Comparison of ENCODE assay signal across 10 cellular contexts in the genomic region with DNA sequence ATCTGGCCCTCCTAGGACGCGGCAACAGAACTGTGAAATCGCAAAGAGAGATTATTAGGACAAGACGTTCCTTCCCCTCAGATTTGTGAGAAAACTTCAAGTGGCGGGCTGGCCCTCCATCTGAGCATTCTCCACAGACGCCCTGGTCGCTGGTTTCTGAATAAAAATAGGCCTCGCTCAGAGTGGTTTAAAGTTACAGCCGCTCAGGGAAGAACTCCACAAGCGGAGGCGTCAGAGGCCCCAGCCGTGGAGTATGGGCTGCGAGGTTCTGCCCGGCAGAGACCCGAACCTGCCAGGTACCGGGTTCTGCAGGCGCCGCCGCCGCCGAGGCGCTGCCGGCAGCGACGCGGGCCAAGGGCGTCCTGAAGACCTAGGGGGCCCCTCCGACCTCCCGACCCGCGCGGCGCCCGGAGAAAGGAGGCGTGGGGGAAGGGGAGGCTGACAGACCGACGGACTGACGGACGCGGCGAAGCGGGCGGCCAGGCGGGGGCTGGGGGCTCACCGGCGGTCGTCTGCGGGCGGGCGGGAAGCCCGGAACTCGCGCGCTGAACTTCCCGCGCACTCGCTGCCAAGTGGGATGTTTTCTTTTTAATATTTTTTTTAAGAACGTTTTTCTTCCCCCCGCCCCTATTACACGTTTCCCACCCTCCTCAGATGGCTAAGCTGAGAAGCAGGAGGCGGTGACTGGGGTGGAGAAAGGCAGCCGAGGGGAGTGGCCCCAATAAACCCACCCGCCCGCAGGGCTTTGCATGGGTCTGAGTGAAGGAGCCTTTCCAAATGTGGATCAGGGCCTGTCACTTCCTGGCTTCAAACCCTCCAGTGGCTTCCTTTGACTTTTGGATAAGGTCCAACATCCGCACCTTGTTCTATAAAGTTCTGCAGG. TPM values are rescaled to one million over a fixed set of nuclear protein-coding genes. Genes with fewer than 3 reads are reported as not detected.
A peak's percentile ranks its signal among the peaks of the same experiment; 100 is the strongest.
DNase-seq lines count a peak whose midpoint lies in the region; TF ChIP-seq lines count a peak whose summit lies in the region.
"Had no signal": no experiment of that assay in that cellular context is flagged by ENCODE, and none has a peak within 500 bp of the region (broad histone marks: within the 10 kb centered on the region; RNA-seq: fewer than 3 reads in every experiment).

A gene (minus strand): TSS at position 574 of the 883 bp plus-strand sequence. CDS start 770 bp downstream, outside the sequence.

- H3K36me3 Mint-ChIP-seq in chondrocyte (ENCODE audit: low read depth): peaks cover 3% of the 10 kb centered on the region

- peaks cover 6% of the 10 kb centered on the region for H3K9me3 Mint-ChIP-seq in chondrocyte (ENCODE audit: low read depth)

- H3K27ac ChIP-seq in urinary bladder (ENCODE audit: low read depth): no peak within 1 kb of the TSS
- H3K27ac ChIP-seq: BLaER1, SJSA1 had no signal

- H3K4me1 ChIP-seq in urinary bladder (ENCODE audit: insufficient read depth): no peaks in the 10 kb centered on the region
- H3K4me1 ChIP-seq: BLaER1, SJSA1 had no signal

- peak; percentile 7 to 48 for DNase-seq in NCI-H2081 (lab: John Stamatoyannopoulos, UW)
- DNase-seq in NCI-H2081 treated with DMSO at 0.1 percent for 48 hours (lab: John Stamatoyannopoulos, UW): no peak
- DNase-seq in chondrocyte (ENCODE audit: low spot score): peak; percentile 81
- DNase-seq in lower leg skin (ENCODE audit: low spot score in 2 of 2): peak in 1 of 2 donors; percentile 83
- no peak for DNase-seq in KG1 (lab: John Stamatoyannopoulos, UW)
- no peak for DNase-seq in cortex of kidney (lab: John Stamatoyannopoulos, UW)
- no peak for DNase-seq in NCI-H2029 treated with DMSO at 0.1 percent for 48 hours (lab: John Stamatoyannopoulos, UW)

- H3K4me3 ChIP-seq in lower leg skin (ENCODE audit: low read depth, poor library complexity, severe bottlenecking) (peak within 1 kb of the TSS; percentile 27), urinary bladder (ENCODE audit: low read depth, low read length) (peak within 1 kb of the TSS; percentile 66)
- H3K4me3 ChIP-seq: BLaER1, SJSA1 had no signal

- H3K27ac Mint-ChIP-seq in chondrocyte (ENCODE audit: unreplicated experiment): peak within 1 kb of the TSS; percentile 89

- H3K27me3 Mint-ChIP-seq in chondrocyte (ENCODE audit: low read depth): no peaks in the 10 kb centered on the region

- intact Hi-C loops in lower leg skin (cut with DNase I; ENCODE audit: low total_unique reads): loop anchor here (5.0 kb wide), 1 partner anchor 791 kb away; no protein-coding TSS in a partner anchor

- no peaks in the 10 kb centered on the region for H3K36me3 ChIP-seq in urinary bladder (ENCODE audit: insufficient read depth)
- H3K36me3 ChIP-seq: BLaER1, SJSA1 had no signal

- peaks cover 30% of the 10 kb centered on the region for H3K4me1 Mint-ChIP-seq in chondrocyte (ENCODE audit: low read depth)

- no peak for TF ChIP-seq POLR2A in lower leg skin (IDR thresholded peaks at IDR 0.05)

- WGBS in lower leg skin, 2 donors: 1 to 2% methylated on average over 53 to 54 of the region's 65 CpGs
- 2% methylated on average over 65 of the region's 65 CpGs for WGBS in urinary bladder

- no peak for TF ChIP-seq CTCF in chondrocyte (IDR thresholded peaks at IDR 0.05)
- TF ChIP-seq CTCF in lower leg skin (IDR thresholded peaks at IDR 0.05): no peak

- peak within 1 kb of the TSS; percentile 76 for H3K4me3 Mint-ChIP-seq in chondrocyte (ENCODE audit: unreplicated experiment)

RNA-seq across cellular contexts. Expression of the gene that starts here (rescaled TPM):
- total RNA-seq in chondrocyte (2.9 to 4.3 TPM (median 3.2 TPM) in 3 replicates), lower leg skin (under 1 TPM in 3 of 4 donors, not detected in 1; 0.29 to 0.54 (median 0.42) TPM), urinary bladder (24.7 TPM)
- 1.6 TPM for polyA plus RNA-seq in urinary bladder
- total RNA-seq: SJSA1 had no signal

Comparison
In these comparisons a context has a peak if more than half of its experiments do, and no peak if none do; other contexts are left out.
1. DNase-seq: peak in NCI-H2081 (2 of 2) and chondrocyte (single experiment); none in NCI-H2081 treated with DMSO at 0.1 percent for 48 hours (single experiment), KG1 (single experiment), cortex of kidney (single experiment) and NCI-H2029 treated with DMSO at 0.1 percent for 48 hours (single experiment).